1 cellular context compared by ENCODE assay signal in the genomic region with DNA sequence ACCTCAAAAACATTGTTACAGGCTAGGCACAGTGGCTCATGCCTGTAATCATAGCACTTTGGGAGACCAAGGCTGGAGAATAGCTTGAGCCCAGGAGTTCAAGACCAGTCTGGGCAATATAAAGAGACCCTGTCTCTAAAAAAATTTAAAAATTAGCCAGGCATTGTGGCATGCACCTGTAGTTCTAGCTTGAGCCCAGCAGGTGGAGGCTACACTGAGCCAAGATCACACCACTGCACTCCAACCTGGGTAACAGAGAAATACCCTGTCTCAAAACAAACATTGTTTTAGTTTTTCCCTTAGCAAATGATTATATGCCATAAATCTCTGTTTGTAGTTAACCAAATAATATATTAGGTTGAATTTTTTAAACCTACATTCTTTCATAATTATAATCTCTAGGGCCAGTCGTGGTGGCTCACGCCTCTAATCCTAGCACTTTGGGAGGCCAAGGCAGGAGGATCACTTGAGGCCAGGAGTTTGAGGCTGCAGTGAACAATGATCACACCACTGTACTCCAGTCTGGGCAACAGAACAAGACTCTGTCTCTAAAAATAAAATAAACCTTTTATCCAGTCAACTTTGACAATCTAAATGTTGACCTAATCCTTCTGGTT.
TF ChIP-seq lines count a peak whose summit lies in the region.

No MANE protein-coding gene starts in this region.

TF ChIP-seq in H1, 55 proteins besides CTCF, POLR2A, EP300 and RAD21 (continued from another document):
- TF ChIP-seq TAF7 (optimal IDR thresholded peaks at IDR 0.05; ENCODE audit: borderline replicate concordance, low read depth, low read length), result no peak
- no peak for TF ChIP-seq HDAC2 (IDR thresholded peaks at IDR 0.05; ENCODE audit: borderline replicate concordance in 1 of 2, low read depth in 2 of 2, low read length in 2 of 2)
- TF ChIP-seq YY1 (IDR thresholded peaks at IDR 0.05; ENCODE audit: low read depth, low read length), result no peak
